Comparison of ENCODE assay signal across 8 cellular contexts in the genomic region with DNA sequence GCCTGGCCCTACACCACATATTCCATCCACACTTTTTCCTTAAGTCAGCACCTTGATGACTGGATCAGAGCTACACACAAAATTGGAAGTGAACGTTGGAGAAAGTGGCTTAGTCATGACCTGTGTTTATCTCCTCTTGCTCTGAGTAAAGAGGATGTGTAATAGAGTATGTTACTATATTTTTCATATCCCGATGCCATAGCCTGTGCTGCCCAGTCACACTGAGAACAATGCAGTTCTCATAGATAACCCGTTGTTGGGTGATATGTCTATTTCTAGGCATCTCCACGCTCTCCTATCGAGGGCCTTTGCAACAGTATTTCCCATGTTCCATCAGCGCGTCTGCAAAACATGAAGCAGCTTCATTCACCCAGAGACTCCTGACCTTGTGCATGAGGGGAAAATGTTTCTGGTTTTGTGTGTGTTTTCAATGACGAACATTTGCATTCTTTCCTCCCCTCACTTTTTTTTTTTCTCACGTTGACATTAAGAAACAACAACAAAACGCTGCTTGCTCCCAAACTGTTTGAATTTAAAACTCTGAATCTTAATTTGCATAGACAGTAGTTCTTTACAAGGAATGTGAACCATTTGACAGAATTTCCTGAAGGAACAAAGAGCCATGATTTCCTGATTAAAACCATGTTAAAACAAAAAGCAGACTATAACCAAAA. TPM values are rescaled to one million over a fixed set of nuclear protein-coding genes. Genes with fewer than 3 reads are reported as not detected.
A peak's percentile ranks its signal among the peaks of the same experiment; 100 is the strongest.
DNase-seq lines count a peak whose midpoint lies in the region; ATAC-seq and TF ChIP-seq lines count a peak whose summit lies in the region.

No MANE protein-coding gene starts in this region.

- H3K4me3 ChIP-seq in SJSA1 (no peak overlapping the region), fibroblast of lung (replicated peaks in 1 of 4; ENCODE audit: control extremely low read depth in 1 of 4, insufficient read depth in 1 of 4, low read depth in 3 of 4, low read length in 4 of 4) (no peak overlapping the region), sigmoid colon (no peak overlapping the region)

- H3K36me3 ChIP-seq in SJSA1: no peaks in the 10 kb centered on the region
- H3K36me3 ChIP-seq in fibroblast of lung (ENCODE audit: control insufficient read depth, insufficient read depth, low read length): no peaks in the 10 kb centered on the region
- no peaks in the 10 kb centered on the region for H3K36me3 ChIP-seq in sigmoid colon

- no peak overlapping the region for H2AFZ ChIP-seq in fibroblast of lung (ENCODE audit: low read length)

- peak; percentile 47 for DNase-seq in GM04504 (ENCODE audit: low read depth)
- peak; percentile 61 to 87 for DNase-seq in SJSA1 (ENCODE audit: low read depth in 1 of 2, low spot score in 2 of 2)
- peak; percentile 87 to 95 for DNase-seq in fibroblast of lung (ENCODE audit: low read depth in 2 of 2)
- no peak for DNase-seq in sigmoid colon
- no peak for DNase-seq in NCI-H524 treated with DMSO at 0.1 percent for 48 hours (lab: John Stamatoyannopoulos, UW)
- DNase-seq in SKM-1 treated with dmso at 0.1 percent for 144 hours (lab: John Stamatoyannopoulos, UW; ENCODE audit: unreplicated experiment): no peak
- no peak for DNase-seq in NCI-H2081 treated with DMSO at 0.1 percent for 48 hours (lab: John Stamatoyannopoulos, UW)

- peaks cover 84% of the 10 kb centered on the region for H3K4me1 ChIP-seq in SJSA1 (replicated peaks)
- peaks cover 69% of the 10 kb centered on the region for H3K4me1 ChIP-seq in fibroblast of lung (ENCODE audit: control insufficient read depth, extremely low read depth, insufficient read depth, low read length)
- peaks cover 0 to 86% (median 83%) of the 10 kb centered on the region in 4 donors for H3K4me1 ChIP-seq in sigmoid colon

- TF ChIP-seq EP300 in sigmoid colon (IDR thresholded peaks at IDR 0.05): no peak

- H3K9me3 ChIP-seq in SJSA1 (replicated peaks) (no peaks in the 10 kb centered on the region), fibroblast of lung (ENCODE audit: control insufficient read depth, insufficient read depth, low read depth, low read length) (no peaks in the 10 kb centered on the region), sigmoid colon (no peaks in the 10 kb centered on the region)

- H3K27ac ChIP-seq in SJSA1 (peak overlapping the region; percentile 95), fibroblast of lung (ENCODE audit: insufficient read depth, low read length) (peak overlapping the region; percentile 92), sigmoid colon (peak overlapping the region; percentile 83 to 94 (median 87))

- peak overlapping the region; percentile 44 for H3K9ac ChIP-seq in fibroblast of lung (ENCODE audit: insufficient read depth, low read length)

- H3K4me2 ChIP-seq in fibroblast of lung (ENCODE audit: extremely low read depth, insufficient read depth, low read length): peak overlapping the region; percentile 88

- 60 to 75% methylated on average over 10 of the region's 10 CpGs for WGBS in sigmoid colon, 2 donors

- H3K27me3 ChIP-seq in SJSA1 (replicated peaks) (no peaks in the 10 kb centered on the region), fibroblast of lung (ENCODE audit: control insufficient read depth, insufficient read depth, low read length) (no peaks in the 10 kb centered on the region), sigmoid colon (no peaks in the 10 kb centered on the region)

- intact Hi-C loops in sigmoid colon (cut with DNase I): loop anchor here (1.0 to 5.0 kb wide), 2 partner anchors 41 to 52 kb away; no protein-coding TSS in a partner anchor

- peaks cover 71% of the 10 kb centered on the region for H3K79me2 ChIP-seq in fibroblast of lung (ENCODE audit: control insufficient read depth, insufficient read depth, low read length)

- no peak for ATAC-seq in HG02884 (IDR thresholded peaks at IDR 0.05; ENCODE audit: unreplicated experiment)

- no peaks in the 10 kb centered on the region for H4K20me1 ChIP-seq in fibroblast of lung (ENCODE audit: control insufficient read depth, extremely low read depth, insufficient read depth, low read length)

- no peak for TF ChIP-seq CTCF in fibroblast of lung (conservative IDR thresholded peaks at IDR 0.05 in 1 of 2, IDR thresholded peaks at IDR 0.05 in 1 of 2; ENCODE audit: low read depth in 1 of 2, low read length in 2 of 2)
- TF ChIP-seq CTCF in sigmoid colon (IDR thresholded peaks at IDR 0.05): no peak

- no peak for TF ChIP-seq POLR2A in sigmoid colon (IDR thresholded peaks at IDR 0.05)

RNA-seq across cellular contexts. Expression of a gene that starts 43.4 kb away (rescaled TPM):
- total RNA-seq in SJSA1 (2014; rRNA removed; shearing (Covaris generic)): 19.4 TPM in 2 replicates
- total RNA-seq in fibroblast of lung (19.0 and 24.1 TPM in 2 replicates), sigmoid colon (10 to 100 TPM; 19.8 to 32.4 (median 22.2) TPM)
- polyA plus RNA-seq in fibroblast of lung (26.9 and 90.3 TPM in 2 replicates), sigmoid colon (10 to 100 TPM in 2 of 3 donors, 1 to 10 TPM in 1; 7.9 to 19.2 (median 15.5) TPM)
- polyA plus RNA-seq in fibroblast of lung (2012): 30.0 and 94.7 TPM in 2 replicates
- polyA minus RNA-seq in fibroblast of lung (ENCODE audit: low replicate concordance): 28.8 and 64.8 TPM in 2 replicates

Comparison
In these comparisons a context has a peak if more than half of its experiments do, and no peak if none do; other contexts are left out.
1. DNase-seq: peak in GM04504 (single experiment), SJSA1 (2 of 2) and fibroblast of lung (2 of 2); none in sigmoid colon (single experiment), NCI-H524 treated with DMSO at 0.1 percent for 48 hours (single experiment), SKM-1 treated with dmso at 0.1 percent for 144 hours (single experiment) and NCI-H2081 treated with DMSO at 0.1 percent for 48 hours (single experiment).
2. Peak in every context shown above with its lines, with median percentiles within 50 percentile points of each other: H3K27ac ChIP-seq.